29 cellular contexts compared by ENCODE assay signal in genomic region chr20:39397646-39398045, GRCh38.
"Had no signal": no experiment of that assay in that cellular context is flagged by ENCODE, and none has a peak within 500 bp of the region (broad histone marks: within the 10 kb centered on the region; RNA-seq: fewer than 3 reads in every experiment).

No MANE protein-coding gene starts in this region.

- H3K4me1 ChIP-seq: stomach, suprapubic skin, testis, thyroid gland, tibial artery, tibial nerve, transverse colon, upper lobe of left lung, upper lobe of right lung, uterus, vagina had no signal

- H3K9me3 ChIP-seq: stomach, suprapubic skin, testis, thoracic aorta, thyroid gland, tibial artery, tibial nerve, transverse colon, upper lobe of left lung, upper lobe of right lung, uterus, vagina had no signal

- H3K9me3 Mint-ChIP-seq: stimulated activated effector memory CD8-positive, alpha-beta T cell treated with anti-CD3 and anti-CD28 coated beads, Interleukin-12 subunit alpha, Interleukin-12 subunit beta, amount 100 ng/mL, for 72 hours; stimulated activated memory B cell treated with anti-CD40 and anti-IgM and Interleukin-4, amounts not matched to agents 10 μg/mL and 1 μg/mL and 100 μg/mL, for 72 hours; stimulated activated naive CD8-positive, alpha-beta T cell treated with anti-CD3 and anti-CD28 coated beads, Interleukin-15, Interleukin-2, amounts not matched to agents 100 ng/mL and 50 ng/mL, for 24 hours; type B pancreatic cell had no signal

- DNase-seq: stimulated activated CD4-positive, alpha-beta T cell treated with anti-CD3 and anti-CD28 coated beads, Interleukin-2, amount 100 ng/mL, for 48 hours; stimulated activated CD4-positive, alpha-beta T cell treated with anti-CD3 and anti-CD28 coated beads, Interleukin-4, amount 100 ng/mL, for 1 hour; stimulated activated CD4-positive, alpha-beta T cell treated with anti-CD3 and anti-CD28 coated beads, Interleukin-4, amount 100 ng/mL, for 24 hours; stimulated activated CD4-positive, alpha-beta T cell treated with anti-CD3 and anti-CD28 coated beads, Interleukin-4, amount 100 ng/mL, for 4 hours; stimulated activated CD8-positive, alpha-beta memory T cell treated with anti-CD3 and anti-CD28 coated beads, Interleukin-4, amount 100 ng/mL, for 48 hours; stimulated activated naive B cell treated with anti-CD40 and anti-IgM and Interleukin-4, amounts not matched to agents 10 μg/mL and 1 μg/mL and 100 μg/mL, for 72 hours; stimulated activated naive CD4-positive, alpha-beta T cell; stimulated activated naive CD4-positive, alpha-beta T cell treated with Interleukin-2 at 50 U/mL for 16 hours; stimulated activated naive CD8-positive, alpha-beta T cell treated with anti-CD3 and anti-CD28 coated beads, Interleukin-15, amount 100 ng/mL, for 72 hours; stimulated activated naive CD8-positive, alpha-beta T cell treated with anti-CD3 and anti-CD28 coated beads, Interleukin-15, Interleukin-2, amounts not matched to agents 100 U/mL and 50 U/mL, for 24 hours; stomach; substantia nigra; testis; thyroid gland; tibial artery; transverse colon; trophoblast cell; upper lobe of left lung; upper lobe of right lung; uterus had no signal

- H3K36me3 ChIP-seq: stomach, suprapubic skin, thoracic aorta, thyroid gland, tibial artery, tibial nerve, transverse colon, upper lobe of left lung, upper lobe of right lung, uterus, vagina had no signal

- H3K27me3 ChIP-seq: stomach, suprapubic skin, testis, thyroid gland, tibial artery, tibial nerve, transverse colon, upper lobe of left lung, upper lobe of right lung, uterus, vagina had no signal

- H3K27ac ChIP-seq: stomach, suprapubic skin, testis, thoracic aorta, thyroid gland, tibial artery, tibial nerve, transverse colon, upper lobe of left lung, upper lobe of right lung, uterus, vagina had no signal

- H3K36me3 Mint-ChIP-seq: stimulated activated effector memory CD8-positive, alpha-beta T cell treated with anti-CD3 and anti-CD28 coated beads, Interleukin-12 subunit alpha, Interleukin-12 subunit beta, amount 100 ng/mL, for 72 hours; stimulated activated memory B cell treated with anti-CD40 and anti-IgM and Interleukin-4, amounts not matched to agents 10 μg/mL and 1 μg/mL and 100 μg/mL, for 72 hours; stimulated activated naive B cell treated with anti-CD40 and anti-IgM and Interleukin-4, amounts not matched to agents 10 μg/mL and 1 μg/mL and 100 μg/mL, for 72 hours; type B pancreatic cell had no signal

- H3K4me3 ChIP-seq: stomach, suprapubic skin, testis, thoracic aorta, thyroid gland, tibial artery, tibial nerve, transverse colon, upper lobe of left lung, upper lobe of right lung, uterus, vagina had no signal

- H3K27me3 Mint-ChIP-seq: stimulated activated naive CD8-positive, alpha-beta T cell treated with anti-CD3 and anti-CD28 coated beads, Interleukin-15, amount 100 ng/mL, for 72 hours; stimulated activated naive CD8-positive, alpha-beta T cell treated with anti-CD3 and anti-CD28 coated beads, Interleukin-15, Interleukin-2, amounts not matched to agents 100 ng/mL and 50 ng/mL, for 24 hours had no signal

- FAIRE-seq: urothelium cell line had no signal

- H3K4me1 Mint-ChIP-seq: stimulated activated effector memory CD8-positive, alpha-beta T cell treated with anti-CD3 and anti-CD28 coated beads, Interleukin-12 subunit alpha, Interleukin-12 subunit beta, amount 100 ng/mL, for 72 hours; stimulated activated memory B cell treated with anti-CD40 and anti-IgM and Interleukin-4, amounts not matched to agents 10 μg/mL and 1 μg/mL and 100 μg/mL, for 72 hours; stimulated activated naive B cell treated with anti-CD40 and anti-IgM and Interleukin-4, amounts not matched to agents 10 μg/mL and 1 μg/mL and 100 μg/mL, for 72 hours; stimulated activated naive CD8-positive, alpha-beta T cell treated with anti-CD3 and anti-CD28 coated beads, Interleukin-15, amount 100 ng/mL, for 72 hours had no signal

- H3K4me3 Mint-ChIP-seq: stimulated activated effector memory CD8-positive, alpha-beta T cell treated with anti-CD3 and anti-CD28 coated beads, Interleukin-12 subunit alpha, Interleukin-12 subunit beta, amount 100 ng/mL, for 72 hours; stimulated activated memory B cell treated with anti-CD40 and anti-IgM and Interleukin-4, amounts not matched to agents 10 μg/mL and 1 μg/mL and 100 μg/mL, for 72 hours; stimulated activated naive B cell treated with anti-CD40 and anti-IgM and Interleukin-4, amounts not matched to agents 10 μg/mL and 1 μg/mL and 100 μg/mL, for 72 hours; stimulated activated naive CD8-positive, alpha-beta T cell treated with anti-CD3 and anti-CD28 coated beads, Interleukin-15, amount 100 ng/mL, for 72 hours; stimulated activated naive CD8-positive, alpha-beta T cell treated with anti-CD3 and anti-CD28 coated beads, Interleukin-15, Interleukin-2, amounts not matched to agents 100 ng/mL and 50 ng/mL, for 24 hours; type B pancreatic cell had no signal

- H3K27ac Mint-ChIP-seq: stimulated activated effector memory CD8-positive, alpha-beta T cell treated with anti-CD3 and anti-CD28 coated beads, Interleukin-12 subunit alpha, Interleukin-12 subunit beta, amount 100 ng/mL, for 72 hours; stimulated activated memory B cell treated with anti-CD40 and anti-IgM and Interleukin-4, amounts not matched to agents 10 μg/mL and 1 μg/mL and 100 μg/mL, for 72 hours; stimulated activated naive B cell treated with anti-CD40 and anti-IgM and Interleukin-4, amounts not matched to agents 10 μg/mL and 1 μg/mL and 100 μg/mL, for 72 hours; stimulated activated naive CD8-positive, alpha-beta T cell treated with anti-CD3 and anti-CD28 coated beads, Interleukin-15, amount 100 ng/mL, for 72 hours; stimulated activated naive CD8-positive, alpha-beta T cell treated with anti-CD3 and anti-CD28 coated beads, Interleukin-15, Interleukin-2, amounts not matched to agents 100 ng/mL and 50 ng/mL, for 24 hours; type B pancreatic cell had no signal

- ATAC-seq: stimulated activated effector memory CD8-positive, alpha-beta T cell treated with anti-CD3 and anti-CD28 coated beads, Interleukin-12 subunit alpha, Interleukin-12 subunit beta, amount 100 ng/mL, for 72 hours; stimulated activated memory B cell treated with anti-CD40 and anti-IgM and Interleukin-4, amounts not matched to agents 10 μg/mL and 1 μg/mL and 100 μg/mL, for 72 hours; stimulated activated naive B cell treated with anti-CD40 and anti-IgM and Interleukin-4, amounts not matched to agents 10 μg/mL and 1 μg/mL and 100 μg/mL, for 72 hours; stimulated activated naive CD8-positive, alpha-beta T cell treated with anti-CD3 and anti-CD28 coated beads, Interleukin-15, amount 100 ng/mL, for 72 hours; stimulated activated naive CD8-positive, alpha-beta T cell treated with anti-CD3 and anti-CD28 coated beads, Interleukin-15, Interleukin-2, amounts not matched to agents 100 U/mL and 50 U/mL, for 24 hours; upper lobe of right lung had no signal
